Comparison of ENCODE assay signal across 27 cellular contexts in the genomic region with DNA sequence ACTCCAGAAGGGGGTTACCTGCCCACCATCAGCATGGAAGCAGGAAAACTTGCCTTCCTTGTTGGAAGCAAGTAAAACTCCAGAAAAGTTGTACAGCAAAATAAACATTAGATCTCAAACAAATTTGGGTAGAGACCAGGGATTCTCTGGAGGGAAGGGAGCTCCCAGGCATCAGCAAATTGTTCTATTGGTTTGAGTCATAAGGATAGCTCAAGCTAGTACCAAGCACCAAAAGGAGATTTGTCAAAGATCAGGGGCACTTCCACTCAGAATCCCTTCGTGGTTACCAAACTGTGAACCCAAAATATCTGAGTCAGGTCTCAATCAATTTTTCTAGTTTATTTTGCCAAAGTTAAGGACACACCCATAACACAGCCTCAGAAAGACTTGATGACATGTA. TPM values are rescaled to one million over a fixed set of nuclear protein-coding genes. Genes with fewer than 3 reads are reported as not detected.
DNase-seq lines count a peak whose midpoint lies in the region; ATAC-seq, FAIRE-seq and TF ChIP-seq lines count a peak whose summit lies in the region.
"Had no signal": no experiment of that assay in that cellular context is flagged by ENCODE, and none has a peak within 500 bp of the region (broad histone marks: within the 10 kb centered on the region; RNA-seq: fewer than 3 reads in every experiment).

No MANE protein-coding gene starts in this region.

- CTCF ChIA-PET in K562 (lab: Yijun Ruan, JAX; ENCODE audit: low intra/inter-chr PET ratio), result no interaction called here

- H2AFZ ChIP-seq in GM23248 (no peak overlapping the region), Loucy (ENCODE audit: low read length) (peak overlapping the region; percentile 49; the same call in 1 of the 2 replicates), K562 (ENCODE audit: low read depth, low read length) (0 out of 2 replicates have a peak overlapping the region, but pooled peaks have one; percentile 28), trophoblast cell (ENCODE audit: insufficient read depth, low read length, poor library complexity) (no peak overlapping the region)
- H2AFZ ChIP-seq: parathyroid adenoma had no signal

- TF ChIP-seq CTCF in Loucy (conservative IDR thresholded peaks at IDR 0.05; ENCODE audit: low read length), result no peak
- TF ChIP-seq CTCF in K562 (IDR thresholded peaks at IDR 0.05 in 2 of 3, conservative IDR thresholded peaks at IDR 0.05 in 1 of 3; ENCODE audit: insufficient read depth in 2 of 3, low read depth in 1 of 3, low read length in 3 of 3), result no peak

- in situ Hi-C loops in GM23248 (cut with MboI) (no loop called here), K562 (cut with MboI) (no loop called here)

- H3F3A ChIP-seq in GM23248 (ENCODE audit: insufficient read depth) (peaks cover 39% of the 10 kb centered on the region; the same call in 1 of the 2 replicates), Loucy (ENCODE audit: low read depth) (peaks cover 14% of the 10 kb centered on the region)

- no peak for TF ChIP-seq EP300 in K562 (IDR thresholded peaks at IDR 0.05; ENCODE audit: low read length)

- no peak overlapping the region for H2AK5ac ChIP-seq in trophoblast cell (ENCODE audit: low read length)

- no peaks in the 10 kb centered on the region for H3K9me1 ChIP-seq in K562 (ENCODE audit: control insufficient read depth, insufficient read depth, low read length)

- no peak for TF ChIP-seq RAD21 in K562 (CRISPR knock-in tag; conservative IDR thresholded peaks at IDR 0.05 in 1 of 2, IDR thresholded peaks at IDR 0.05 in 1 of 2)

- H3K23ac ChIP-seq in trophoblast cell (ENCODE audit: low read length), result no peak overlapping the region

- no peaks in the 10 kb centered on the region for H3K27me3 ChIP-seq in GM23248 (replicated peaks; ENCODE audit: insufficient read depth)
- no peaks in the 10 kb centered on the region for H3K27me3 ChIP-seq in Loucy (ENCODE audit: insufficient read depth, low read length, poor library complexity, severe bottlenecking)
- H3K27me3 ChIP-seq in K562 (ENCODE audit: control insufficient read depth in 2 of 2, insufficient read depth in 2 of 2, low read length in 2 of 2), result no peaks in the 10 kb centered on the region
- no peaks in the 10 kb centered on the region for H3K27me3 ChIP-seq in trophoblast cell (ENCODE audit: insufficient read depth, low read length)
- H3K27me3 ChIP-seq: body of pancreas, foreskin keratinocyte, MG63, right lobe of liver had no signal

- H3K9me3 ChIP-seq in GM23248 (ENCODE audit: low read depth) (no peaks in the 10 kb centered on the region), Loucy (ENCODE audit: insufficient read depth, low read depth, low read length) (no peaks in the 10 kb centered on the region), K562 (replicated peaks; ENCODE audit: control insufficient read depth, insufficient read depth, low read depth, low read length) (no peaks in the 10 kb centered on the region), trophoblast cell (ENCODE audit: insufficient read depth, low read depth, low read length) (peaks cover 2% of the 10 kb centered on the region)
- H3K9me3 ChIP-seq: body of pancreas, left ventricle myocardium inferior, MG63, right lobe of liver, thoracic aorta had no signal

- H3K4me1 ChIP-seq in GM23248 (ENCODE audit: insufficient read depth) (peaks cover 9% of the 10 kb centered on the region), Loucy (ENCODE audit: insufficient read depth, low read length, poor library complexity, severe bottlenecking) (peaks cover 65% of the 10 kb centered on the region), K562 (replicated peaks in 1 of 2; ENCODE audit: control insufficient read depth in 2 of 2, insufficient read depth in 2 of 2, low read length in 2 of 2) (peaks cover 8 to 28% of the 10 kb centered on the region in 2 experiments; a peak in 4 of 5 replicates), trophoblast cell (ENCODE audit: control insufficient read depth in 1 of 2, insufficient read depth in 2 of 2, low read length in 2 of 2) (peaks cover 6 to 16% of the 10 kb centered on the region in 2 experiments)
- H3K4me1 ChIP-seq: body of pancreas had no signal

- H3K79me2 ChIP-seq in GM23248 (ENCODE audit: insufficient read depth), result no peaks in the 10 kb centered on the region
- H3K79me2 ChIP-seq in Loucy (ENCODE audit: insufficient read depth, low read length), result no peaks in the 10 kb centered on the region
- no peaks in the 10 kb centered on the region for H3K79me2 ChIP-seq in K562 (ENCODE audit: control insufficient read depth, insufficient read depth, low read length)
- H3K79me2 ChIP-seq in trophoblast cell (ENCODE audit: control insufficient read depth, insufficient read depth, low read length, poor library complexity), result no peaks in the 10 kb centered on the region
- H3K79me2 ChIP-seq: parathyroid adenoma had no signal

- no peak overlapping the region for H3K4me3 ChIP-seq in GM23248
- peak overlapping the region; percentile 57 for H3K4me3 ChIP-seq in Loucy (ENCODE audit: low read length, poor library complexity, severe bottlenecking)
- no peak overlapping the region for H3K4me3 ChIP-seq in K562
- no peak overlapping the region for H3K4me3 ChIP-seq in trophoblast cell (ENCODE audit: low read depth, low read length)
- H3K4me3 ChIP-seq: body of pancreas, left ventricle myocardium inferior, MG63, right lobe of liver, thoracic aorta had no signal

- no peaks in the 10 kb centered on the region for H3K9me2 ChIP-seq in GM23248 (ENCODE audit: insufficient read depth)
- no peaks in the 10 kb centered on the region for H3K9me2 ChIP-seq in Loucy (replicated peaks; ENCODE audit: low read depth, low read length)

- DNase-seq in GM23248 (no peak), K562 (ENCODE audit: extremely low read depth in 1 of 4, low spot score in 3 of 4) (no peak), trophoblast cell (no peak), nucleus accumbens (lab: John Stamatoyannopoulos, UW) (no peak)
- DNase-seq: activated CD4-positive, alpha-beta T cell treated with anti-CD3 and anti-CD28 coated beads, Interleukin-2, amount 50 U/mL, for 48 hours; activated effector memory CD4-positive, alpha-beta T cell treated with Interleukin-2 at 50 U/mL for 16 hours; body of pancreas; foreskin keratinocyte; GOT3; hypothalamus; left ventricle myocardium inferior; MG63; NCI-H1436; NCI-H446; NCI-H82; right lobe of liver; Right ventricle myocardium superior; stimulated activated naive CD8-positive, alpha-beta T cell treated with anti-CD3 and anti-CD28 coated beads, Interleukin-15, Interleukin-2, amounts not matched to agents 100 U/mL and 50 U/mL, for 24 hours; SW 1271 had no signal

- H3K9ac ChIP-seq in GM23248 (no peak overlapping the region), Loucy (ENCODE audit: low read depth, low read length, poor library complexity, severe bottlenecking) (peak overlapping the region; percentile 62), K562 (ENCODE audit: insufficient read depth in 1 of 2, low read depth in 2 of 2, low read length in 2 of 2) (no peak overlapping the region), trophoblast cell (ENCODE audit: low read length) (no peak overlapping the region)
- H3K9ac ChIP-seq: parathyroid adenoma had no signal

- no peak overlapping the region for H3K14ac ChIP-seq in trophoblast cell (ENCODE audit: low read length)

- POLR2A ChIA-PET in K562 (lab: Yijun Ruan, JAX), result interaction anchor here (0.6 to 2.0 kb wide), 5 partner anchors 17 to 77 kb away, joined by 3 to 5 read pairs (median 4); no protein-coding TSS in a partner anchor

- TF ChIP-seq POLR2A in K562 (conservative IDR thresholded peaks at IDR 0.05), result no peak

- H4K20me1 ChIP-seq in GM23248 (ENCODE audit: insufficient read depth) (no peaks in the 10 kb centered on the region), Loucy (ENCODE audit: insufficient read depth, low read length, poor library complexity, severe bottlenecking) (no peaks in the 10 kb centered on the region), K562 (replicated peaks; ENCODE audit: control insufficient read depth, insufficient read depth, low read length) (no peaks in the 10 kb centered on the region)

- FAIRE-seq in K562 (lab: Jason Lieb, UNC), result no peak

- no peak overlapping the region for H3K18ac ChIP-seq in trophoblast cell (ENCODE audit: low read length)

- WGBS in GM23248 (ENCODE audit: low coverage in 1 of 2, low lambda C conversion rate in 2 of 2, missing lambda C conversion rate in 2 of 2), 2 experiments, result 73 to 100% methylated on average over 1 of the region's 1 CpG
- 10% methylated on average over 1 of the region's 1 CpG for WGBS in K562 (ENCODE audit: insufficient coverage, low coverage, missing lambda C conversion rate)
- no CpG with 5 or more reads among the region's 1 CpG for WGBS in trophoblast cell (ENCODE audit: extremely low coverage, insufficient coverage, insufficient read length)

- H3K36me3 ChIP-seq in GM23248 (ENCODE audit: low read depth) (no peaks in the 10 kb centered on the region), Loucy (ENCODE audit: insufficient read depth, low read length) (no peaks in the 10 kb centered on the region), K562 (ENCODE audit: control insufficient read depth, insufficient read depth, low read length) (no peaks in the 10 kb centered on the region; the same call in 2 of the 3 replicates), trophoblast cell (ENCODE audit: control insufficient read depth in 1 of 2, insufficient read depth in 2 of 2, low read length in 2 of 2) (no peaks in the 10 kb centered on the region)
- H3K36me3 ChIP-seq: right lobe of liver had no signal

- no peak overlapping the region for H4K91ac ChIP-seq in trophoblast cell (ENCODE audit: low read depth, low read length)

- H3K4me2 ChIP-seq in GM23248 (ENCODE audit: unreplicated experiment) (no peak overlapping the region), Loucy (ENCODE audit: low read depth, low read length, poor library complexity, severe bottlenecking) (peak overlapping the region; percentile 72), K562 (ENCODE audit: insufficient read depth, low read length) (no peak overlapping the region), trophoblast cell (ENCODE audit: low read length) (no peak overlapping the region)

- ATAC-seq in K562 (peak; percentile 28; the same call in 1 of the 3 replicates), GM18870 (IDR thresholded peaks at IDR 0.05; ENCODE audit: unreplicated experiment) (no peak), GM18909 (IDR thresholded peaks at IDR 0.05; ENCODE audit: poor library complexity, unreplicated experiment) (no peak), GM18868 (IDR thresholded peaks at IDR 0.05; ENCODE audit: unreplicated experiment) (no peak)
- ATAC-seq: body of pancreas; foreskin keratinocyte; natural killer cell treated with Interleukin-12 subunit alpha and Interleukin-12 subunit beta and Interleukin-15 and Interleukin-18, amount 100 ng/mL, for 72 hours; stimulated activated naive CD8-positive, alpha-beta T cell treated with anti-CD3 and anti-CD28 coated beads, Interleukin-15, Interleukin-2, amounts not matched to agents 100 U/mL and 50 U/mL, for 24 hours had no signal

- H3K4ac ChIP-seq in trophoblast cell (ENCODE audit: low read depth, low read length), result no peak overlapping the region

- H4K12ac ChIP-seq in trophoblast cell (ENCODE audit: low read depth, low read length), result no peak overlapping the region

- H3K27ac ChIP-seq in GM23248 (0 out of 2 replicates have a peak overlapping the region, but pooled peaks have one; percentile 27), K562 (ENCODE audit: extremely low read depth, low read depth, low read length) (peak overlapping the region; percentile 79; the same call in 1 of the 3 replicates), trophoblast cell (ENCODE audit: low read depth, low read length) (no peak overlapping the region)
- H3K27ac ChIP-seq: body of pancreas, C4-2B, foreskin keratinocyte, parathyroid adenoma, thoracic aorta had no signal

- no peak overlapping the region for H2BK12ac ChIP-seq in trophoblast cell (ENCODE audit: low read length)

- H4K8ac ChIP-seq in trophoblast cell (ENCODE audit: low read depth, low read length), result no peak overlapping the region

- peaks cover 6% of the 10 kb centered on the region for H3K79me1 ChIP-seq in trophoblast cell (ENCODE audit: low read length)

- BruUV-seq in K562 (replicated peaks; lab: Mats Ljungman, UMichigan), result no TSS peak

- H2BK5ac ChIP-seq in trophoblast cell (ENCODE audit: low read depth, low read length, poor library complexity), result no peak overlapping the region

- intact Hi-C loops in K562 (cut with micrococcal nuclease), result no loop called here

- peak overlapping the region; percentile 46 for H2BK120ac ChIP-seq in trophoblast cell (ENCODE audit: insufficient read depth, low read length, poor library complexity)

RNA-seq across cellular contexts. Expression of a gene that starts 37.8 kb away (rescaled TPM):
- total RNA-seq in GM23248 (2014; rRNA removed; shearing (Covaris generic)), result 13.4 and 24.2 TPM in 2 replicates
- polyA plus RNA-seq in GM23248 (2016; fragmentation: Nextera tagmentation; extraction: Ambion mirVana) (10.7 and 10.9 TPM in 2 replicates), K562 (2011; rRNA removed) (1.5 and 1.7 TPM in 2 replicates), K562 (2014; fragmentation: Illumina TruSeq; extraction: Trizol) (7.4 and 7.8 TPM in 2 replicates), K562 (2014; fragmentation: Nextera tagmentation; extraction: Ambion mirVana) (under 1 TPM; 0.15 to 0.63 TPM), K562 (2014; rRNA removed) (3.7 and 4.2 TPM in 2 replicates)
- 1.4 and 3.1 TPM in 2 replicates for total RNA-seq in K562 (2011; cell fraction: chromatin; rRNA removed; ENCODE audit: low replicate concordance)
- total RNA-seq in K562 (2011; cell fraction: nucleolus; rRNA removed), result 1.7 and 1.8 TPM in 2 replicates
- total RNA-seq in K562 (2011; cell fraction: nucleoplasm; rRNA removed), result 1.8 and 3.4 TPM in 2 replicates
- total RNA-seq in K562 (2014; rRNA removed) (4.1 and 5.2 TPM in 2 replicates), K562 (2014; rRNA removed; fragmentation: Illumina TruSeq; extraction: Trizol) (3.7 TPM in 2 replicates), K562 (2015; rRNA removed; fragmentation: Illumina TruSeq; extraction: Trizol) (2.6 and 2.7 TPM in 2 replicates), K562 (2021) (3.6 and 4.4 TPM in 2 replicates)
- 2.7 and 2.8 TPM in 2 replicates for polyA plus RNA-seq in K562 (2011; cell fraction: cytosol; rRNA removed)
- polyA plus RNA-seq in K562 (2011; cell fraction: nucleus; rRNA removed), result 2.3 and 4.1 TPM in 2 replicates
- 4.6 and 5.0 TPM in 2 replicates for polyA plus RNA-seq in K562 (2012)
- 1.0 and 1.6 TPM in 2 replicates for polyA minus RNA-seq in K562 (2011; rRNA and poly(A)+ RNA removed)
- 1.1 and 1.2 TPM in 2 replicates for polyA minus RNA-seq in K562 (2011; cell fraction: cytosol; rRNA and poly(A)+ RNA removed)
- 1.2 and 1.4 TPM in 2 replicates for polyA minus RNA-seq in K562 (2011; cell fraction: nucleus; rRNA and poly(A)+ RNA removed)
- polyA plus RNA-seq in trophoblast cell (2013), result 11.8 and 12.4 TPM in 2 replicates

RNA-seq across cellular contexts. Expression of a gene that starts 45.1 kb away (rescaled TPM):
- 295 and 329 TPM in 2 replicates for total RNA-seq in GM23248 (2014; rRNA removed; shearing (Covaris generic))
- polyA plus RNA-seq in GM23248 (2016; fragmentation: Nextera tagmentation; extraction: Ambion mirVana) (252 and 255 TPM in 2 replicates), K562 (2011; rRNA removed) (221 and 257 TPM in 2 replicates), K562 (2014; fragmentation: Illumina TruSeq; extraction: Trizol) (209 and 259 TPM in 2 replicates), K562 (2014; fragmentation: Nextera tagmentation; extraction: Ambion mirVana) (10 to 100 TPM in 1 of 2 experiments, 1 to 10 TPM in 1; 7.1 to 15.6 TPM), K562 (2014; rRNA removed) (128 and 140 TPM in 2 replicates)
- 216 and 351 TPM in 2 replicates for total RNA-seq in K562 (2011; cell fraction: chromatin; rRNA removed; ENCODE audit: low replicate concordance)
- 188 and 217 TPM in 2 replicates for total RNA-seq in K562 (2011; cell fraction: nucleolus; rRNA removed)
- total RNA-seq in K562 (2011; cell fraction: nucleoplasm; rRNA removed), result 152 and 172 TPM in 2 replicates
- total RNA-seq in K562 (2014; rRNA removed) (192 and 235 TPM in 2 replicates), K562 (2014; rRNA removed; fragmentation: Illumina TruSeq; extraction: Trizol) (199 and 201 TPM in 2 replicates), K562 (2015; rRNA removed; fragmentation: Illumina TruSeq; extraction: Trizol) (199 TPM in 2 replicates), K562 (2021) (232 and 256 TPM in 2 replicates)
- 155 and 189 TPM in 2 replicates for polyA plus RNA-seq in K562 (2011; cell fraction: cytosol; rRNA removed)
- polyA plus RNA-seq in K562 (2011; cell fraction: nucleus; rRNA removed), result 183 and 202 TPM in 2 replicates
- polyA plus RNA-seq in K562 (2012), result 167 and 233 TPM in 2 replicates
- polyA minus RNA-seq in K562 (2011; rRNA and poly(A)+ RNA removed), result 359 and 459 TPM in 2 replicates
- polyA minus RNA-seq in K562 (2011; cell fraction: cytosol; rRNA and poly(A)+ RNA removed), result 187 and 265 TPM in 2 replicates
- 78.8 and 118 TPM in 2 replicates for polyA minus RNA-seq in K562 (2011; cell fraction: nucleus; rRNA and poly(A)+ RNA removed)
- 250 and 256 TPM in 2 replicates for polyA plus RNA-seq in trophoblast cell (2013)

RNA-seq across cellular contexts. Expression of a gene that starts 52.4 kb away (rescaled TPM):
- total RNA-seq in GM23248 (2014; rRNA removed; shearing (Covaris generic)), result 11.5 and 20.0 TPM in 2 replicates
- polyA plus RNA-seq in GM23248 (2016; fragmentation: Nextera tagmentation; extraction: Ambion mirVana) (15.3 and 15.8 TPM in 2 replicates), K562 (2011; rRNA removed) (30.4 and 34.6 TPM in 2 replicates), K562 (2014; fragmentation: Illumina TruSeq; extraction: Trizol) (33.3 and 34.4 TPM in 2 replicates), K562 (2014; fragmentation: Nextera tagmentation; extraction: Ambion mirVana) (10 to 100 TPM in 1 of 2 experiments, 1 to 10 TPM in 1; 7.5 to 12.2 TPM), K562 (2014; rRNA removed) (39.0 and 43.9 TPM in 2 replicates)
- total RNA-seq in K562 (2011; cell fraction: chromatin; rRNA removed; ENCODE audit: low replicate concordance), result 129 and 224 TPM in 2 replicates
- 134 and 157 TPM in 2 replicates for total RNA-seq in K562 (2011; cell fraction: nucleolus; rRNA removed)
- 133 and 142 TPM in 2 replicates for total RNA-seq in K562 (2011; cell fraction: nucleoplasm; rRNA removed)
- total RNA-seq in K562 (2014; rRNA removed) (27.3 and 30.8 TPM in 2 replicates), K562 (2014; rRNA removed; fragmentation: Illumina TruSeq; extraction: Trizol) (26.4 and 28.3 TPM in 2 replicates), K562 (2015; rRNA removed; fragmentation: Illumina TruSeq; extraction: Trizol) (30.0 and 31.0 TPM in 2 replicates), K562 (2021) (38.4 and 41.2 TPM in 2 replicates)
- polyA plus RNA-seq in K562 (2011; cell fraction: cytosol; rRNA removed), result 27.2 and 33.0 TPM in 2 replicates
- polyA plus RNA-seq in K562 (2011; cell fraction: nucleus; rRNA removed), result 203 and 225 TPM in 2 replicates
- 40.8 and 55.4 TPM in 2 replicates for polyA plus RNA-seq in K562 (2012)
- polyA minus RNA-seq in K562 (2011; rRNA and poly(A)+ RNA removed), result 17.1 and 23.9 TPM in 2 replicates
- 14.3 and 32.8 TPM in 2 replicates for polyA minus RNA-seq in K562 (2011; cell fraction: cytosol; rRNA and poly(A)+ RNA removed)
- polyA minus RNA-seq in K562 (2011; cell fraction: nucleus; rRNA and poly(A)+ RNA removed), result 57.6 and 74.3 TPM in 2 replicates
- 31.6 and 33.8 TPM in 2 replicates for polyA plus RNA-seq in trophoblast cell (2013)

Comparison
In these comparisons a context has a peak if more than half of its experiments do, and no peak if none do; other contexts are left out.
1. H2AFZ ChIP-seq: peak in Loucy (single experiment) and K562 (single experiment); none in GM23248 (single experiment) and trophoblast cell (single experiment).